17 cellular contexts compared by ENCODE assay signal in genomic region chr11:72144807-72145565, GRCh38. TPM values are rescaled to one million over a fixed set of nuclear protein-coding genes. Genes with fewer than 3 reads are reported as not detected.
A peak's percentile ranks its signal among the peaks of the same experiment; 100 is the strongest.
DNase-seq lines count a peak whose midpoint lies in the region; ATAC-seq and TF ChIP-seq lines count a peak whose summit lies in the region.
"Had no signal": no experiment of that assay in that cellular context is flagged by ENCODE, and none has a peak within 500 bp of the region (broad histone marks: within the 10 kb centered on the region; RNA-seq: fewer than 3 reads in every experiment).

No MANE protein-coding gene starts in this region.

- H3K9me3 Mint-ChIP-seq in HFFc6: no peaks in the 10 kb centered on the region
- H3K9me3 Mint-ChIP-seq: activated naive CD8-positive, alpha-beta T cell treated with anti-CD3 and anti-CD28 coated beads for 36 hours had no signal

- intact Hi-C loops in ascending aorta (cut with DNase I) (loop anchor here (1.0 kb wide), 2 partner anchors 120 to 168 kb away; no protein-coding TSS in a partner anchor), posterior vena cava (cut with DNase I) (no loop called here)

- peak overlapping the region; percentile 92 for H3K27ac Mint-ChIP-seq in HFFc6
- H3K27ac Mint-ChIP-seq: activated naive CD8-positive, alpha-beta T cell treated with anti-CD3 and anti-CD28 coated beads for 36 hours had no signal

- peak overlapping the region; percentile 52 for H3K27ac ChIP-seq in foreskin keratinocyte
- no peak overlapping the region for H3K27ac ChIP-seq in ascending aorta
- H3K27ac ChIP-seq: SK-N-MC, testis, WERI-Rb-1 had no signal

- DNase-seq in HFFc6: peak; percentile 94
- peak; percentile 41 for DNase-seq in amniotic stem cell (lab: John Stamatoyannopoulos, UW)
- DNase-seq in foreskin keratinocyte: peak; percentile 95 to 98
- DNase-seq in ascending aorta (ENCODE audit: low spot score in 2 of 2): no peak
- DNase-seq in NCI-H510A (lab: John Stamatoyannopoulos, UW): no peak
- no peak for DNase-seq in posterior vena cava (ENCODE audit: low spot score)
- DNase-seq in NCI-H446 treated with DMSO at 0.1 percent for 48 hours (lab: John Stamatoyannopoulos, UW): no peak
- DNase-seq: activated naive CD8-positive, alpha-beta T cell treated with anti-CD3 and anti-CD28 coated beads for 36 hours; NCI-H2081; spleen; testis; WERI-Rb-1 had no signal

- TF ChIP-seq CTCF in HFFc6 (IDR thresholded peaks at IDR 0.05): no peak
- TF ChIP-seq CTCF in foreskin keratinocyte (conservative IDR thresholded peaks at IDR 0.05): no peak
- TF ChIP-seq CTCF in ascending aorta (IDR thresholded peaks at IDR 0.05): no peak

- peaks cover 38% of the 10 kb centered on the region for H3K4me1 ChIP-seq in foreskin keratinocyte
- H3K4me1 ChIP-seq in ascending aorta: no peaks in the 10 kb centered on the region
- H3K4me1 ChIP-seq: testis had no signal

- no peaks in the 10 kb centered on the region; the same call in 1 of the 2 replicates for H3K27me3 Mint-ChIP-seq in HFFc6 (ENCODE audit: insufficient read depth)

- peaks cover 1% of the 10 kb centered on the region; the same call in 1 of the 2 replicates for H3K36me3 Mint-ChIP-seq in HFFc6 (ENCODE audit: low read depth)
- H3K36me3 Mint-ChIP-seq: activated naive CD8-positive, alpha-beta T cell treated with anti-CD3 and anti-CD28 coated beads for 36 hours had no signal

- H3K4me3 Mint-ChIP-seq in HFFc6: peak overlapping the region; percentile 9; the same call in 1 of the 2 replicates
- H3K4me3 Mint-ChIP-seq: activated naive CD8-positive, alpha-beta T cell treated with anti-CD3 and anti-CD28 coated beads for 36 hours; neural crest cell had no signal

- peaks cover 59% of the 10 kb centered on the region for H3K4me1 Mint-ChIP-seq in HFFc6 (ENCODE audit: low read depth)
- H3K4me1 Mint-ChIP-seq: neural crest cell had no signal

- no peaks in the 10 kb centered on the region for H3K9me3 ChIP-seq in ascending aorta
- H3K9me3 ChIP-seq: spleen, testis had no signal

- no peaks in the 10 kb centered on the region for H3K36me3 ChIP-seq in ascending aorta
- H3K36me3 ChIP-seq: WERI-Rb-1 had no signal

- H3K4me3 ChIP-seq in ascending aorta: no peak overlapping the region
- H3K4me3 ChIP-seq: GM12878, SK-N-MC, spleen, testis had no signal

- peak; percentile 35 for ATAC-seq in foreskin keratinocyte

- H3K27me3 ChIP-seq in foreskin keratinocyte: no peaks in the 10 kb centered on the region
- no peaks in the 10 kb centered on the region for H3K27me3 ChIP-seq in ascending aorta
- H3K27me3 ChIP-seq: spleen, testis had no signal

RNA-seq across cellular contexts. Expression of gene FOLR3, which starts 9.5 kb away (rescaled TPM):
- 10 to 100 TPM in 4 of 6 experiments, 1 to 10 TPM in 2; 9.1 to 13.7 (median 10.9) TPM for total RNA-seq in HFFc6 (2021; fragmentation: NEBNext Ultra II Directional; extraction: Animal tissue kit (Norgen Biotek cat#: 25700))
- total RNA-seq in foreskin keratinocyte: 11.4 and 13.2 TPM in 2 replicates
- polyA plus RNA-seq in foreskin keratinocyte: 17.1 and 18.4 TPM in 2 replicates
- not detected for total RNA-seq in ascending aorta
- total RNA-seq in posterior vena cava: 1 to 10 TPM in 1 of 2 donors, under 1 TPM in 1; 0.74 to 3.6 TPM
- total RNA-seq: activated naive CD8-positive, alpha-beta T cell treated with anti-CD3 and anti-CD28 coated beads for 36 hours; GM12878; LHCN-M2; neural crest cell had no signal
- polyA plus RNA-seq: GM12878 had no signal

RNA-seq across cellular contexts. Expression of gene ANAPC15, which starts 32.5 kb away (rescaled TPM):
- total RNA-seq in HFFc6 (2021; fragmentation: NEBNext Ultra II Directional; extraction: Animal tissue kit (Norgen Biotek cat#: 25700)): 100 to 1,000 TPM in 3 of 6 experiments, 10 to 100 TPM in 3; 83.0 to 119 (median 95.8) TPM
- total RNA-seq in foreskin keratinocyte: 82.7 and 93.2 TPM in 2 replicates
- polyA plus RNA-seq in foreskin keratinocyte: 105 and 120 TPM in 2 replicates
- not detected for total RNA-seq in ascending aorta
- 10 to 100 TPM; 34.6 to 35.8 TPM for total RNA-seq in posterior vena cava

RNA-seq across cellular contexts. Expression of gene TOMT, which starts 39.3 kb away (rescaled TPM):
- total RNA-seq in HFFc6 (2021; fragmentation: NEBNext Ultra II Directional; extraction: Animal tissue kit (Norgen Biotek cat#: 25700)): not detected
- total RNA-seq in foreskin keratinocyte (not detected in 2 replicates), ascending aorta (not detected), posterior vena cava (not detected)
- not detected in 2 replicates for polyA plus RNA-seq in foreskin keratinocyte
- total RNA-seq: activated naive CD8-positive, alpha-beta T cell treated with anti-CD3 and anti-CD28 coated beads for 36 hours; GM12878; LHCN-M2; neural crest cell; spleen had no signal
- polyA plus RNA-seq: GM12878, liver, spleen had no signal

RNA-seq across cellular contexts. Expression of gene LAMTOR1, which starts 41.9 kb away (rescaled TPM):
- total RNA-seq in HFFc6 (2021; fragmentation: NEBNext Ultra II Directional; extraction: Animal tissue kit (Norgen Biotek cat#: 25700)): 100 to 1,000 TPM; 131 to 170 (median 145) TPM
- total RNA-seq in foreskin keratinocyte (140 and 151 TPM in 2 replicates), ascending aorta (148 TPM), posterior vena cava (10 to 100 TPM; 63.3 to 73.7 TPM)
- 207 and 209 TPM in 2 replicates for polyA plus RNA-seq in foreskin keratinocyte

RNA-seq across cellular contexts. Expression of gene FOLR1, which starts 47.0 kb away (rescaled TPM):
- under 1 TPM in 4 of 6 experiments, not detected in 2; 0.20 to 0.48 (median 0.38) TPM for total RNA-seq in HFFc6 (2021; fragmentation: NEBNext Ultra II Directional; extraction: Animal tissue kit (Norgen Biotek cat#: 25700))
- not detected in 2 replicates for total RNA-seq in foreskin keratinocyte
- polyA plus RNA-seq in foreskin keratinocyte: not detected in 2 replicates
- total RNA-seq in ascending aorta: not detected
- total RNA-seq in posterior vena cava: not detected
- total RNA-seq: activated naive CD8-positive, alpha-beta T cell treated with anti-CD3 and anti-CD28 coated beads for 36 hours; GM12878; neural crest cell; spleen had no signal
- polyA plus RNA-seq: GM12878 had no signal

Comparison
In these comparisons a context has a peak if more than half of its experiments do, and no peak if none do; other contexts are left out.
1. DNase-seq: peak in HFFc6 (single experiment), amniotic stem cell (single experiment) and foreskin keratinocyte (2 of 2); none in ascending aorta (0 of 2), NCI-H510A (single experiment), posterior vena cava (single experiment) and NCI-H446 treated with DMSO at 0.1 percent for 48 hours (single experiment).
2. RNA of gene ANAPC15, which starts 32.5 kb away (total RNA-seq): 83.0 to 119 TPM in HFFc6, 82.7 to 93.2 TPM in foreskin keratinocyte and 34.6 to 35.8 TPM in posterior vena cava; not detected in ascending aorta (single experiment); every median in the first group is over 10 times any median in the second.